1 cellular context compared by ENCODE assay signal in the genomic region with DNA sequence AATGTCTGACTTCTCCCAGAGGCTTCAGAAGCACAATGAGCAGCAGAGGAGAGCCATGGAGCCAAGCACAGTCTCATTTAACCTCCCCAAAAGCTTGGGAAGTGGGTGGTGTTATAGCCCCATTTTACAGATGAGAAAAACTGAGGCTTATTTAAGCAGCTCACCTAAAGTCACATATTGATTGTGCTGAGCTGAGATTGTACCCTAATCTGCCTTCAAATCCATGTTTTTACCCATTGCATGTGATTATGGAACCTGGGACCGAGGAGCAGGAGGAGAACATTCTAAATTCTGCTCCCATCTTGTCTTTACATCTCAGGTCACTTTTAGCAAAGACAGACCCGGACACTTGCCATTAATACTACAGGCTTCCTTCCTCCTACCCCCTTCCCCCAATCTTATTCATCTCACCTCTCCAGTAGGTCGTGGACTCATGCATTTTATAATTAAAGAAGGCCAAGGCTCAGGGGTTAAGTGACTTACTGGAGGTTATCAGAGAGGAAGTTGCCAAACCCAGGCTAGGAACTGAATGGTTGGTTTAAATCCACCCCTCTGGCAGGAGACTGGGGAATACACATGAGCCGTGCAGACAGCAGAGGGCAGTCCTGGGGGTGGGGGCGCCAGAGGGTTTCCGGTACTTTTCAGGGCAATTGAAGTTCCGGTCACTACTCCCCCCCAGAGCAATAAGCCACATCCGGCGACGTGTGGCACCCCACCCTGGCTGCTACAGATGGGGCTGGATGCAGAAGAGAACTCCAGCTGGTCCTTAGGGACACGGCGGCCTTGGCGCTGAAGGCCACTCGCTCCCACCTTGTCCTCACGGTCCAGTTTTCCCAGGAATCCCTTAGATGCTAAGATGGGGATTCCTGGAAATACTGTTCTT.
A peak's percentile ranks its signal among the peaks of the same experiment; 100 is the strongest.
TF ChIP-seq lines count a peak whose summit lies in the region.

No MANE protein-coding gene starts in this region.

TF ChIP-seq in HepG2, 621 proteins besides CTCF, POLR2A, EP300 and RAD21 (continues in another document):
- TF ChIP-seq, protein P1, sequence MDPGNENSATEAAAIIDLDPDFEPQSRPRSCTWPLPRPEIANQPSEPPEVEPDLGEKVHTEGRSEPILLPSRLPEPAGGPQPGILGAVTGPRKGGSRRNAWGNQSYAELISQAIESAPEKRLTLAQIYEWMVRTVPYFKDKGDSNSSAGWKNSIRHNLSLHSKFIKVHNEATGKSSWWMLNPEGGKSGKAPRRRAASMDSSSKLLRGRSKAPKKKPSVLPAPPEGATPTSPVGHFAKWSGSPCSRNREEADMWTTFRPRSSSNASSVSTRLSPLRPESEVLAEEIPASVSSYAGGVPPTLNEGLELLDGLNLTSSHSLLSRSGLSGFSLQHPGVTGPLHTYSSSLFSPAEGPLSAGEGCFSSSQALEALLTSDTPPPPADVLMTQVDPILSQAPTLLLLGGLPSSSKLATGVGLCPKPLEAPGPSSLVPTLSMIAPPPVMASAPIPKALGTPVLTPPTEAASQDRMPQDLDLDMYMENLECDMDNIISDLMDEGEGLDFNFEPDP (CRISPR knock-in tag; conservative IDR thresholded peaks at IDR 0.05), result no peak
- TF ChIP-seq ZSCAN29 (CRISPR knock-in tag; conservative IDR thresholded peaks at IDR 0.05) (peak; percentile 83), ZNF138 (CRISPR knock-in tag; IDR thresholded peaks at IDR 0.05; ENCODE audit: low read depth) (no peak), HDAC6 (IDR thresholded peaks at IDR 0.05; ENCODE audit: low read depth, low read length) (no peak), BORCS8-MEF2B (CRISPR knock-in tag; IDR thresholded peaks at IDR 0.05) (0 out of 2 replicates have a peak, but pooled peaks have one; percentile 9), ZNF430 (CRISPR knock-in tag; IDR thresholded peaks at IDR 0.05) (no peak), SRF (IDR thresholded peaks at IDR 0.05; ENCODE audit: low read depth, low read length) (peak; percentile 16; the same call in 1 of the 2 replicates), HDAC2 (CRISPR knock-in tag; IDR thresholded peaks at IDR 0.05) (no peak; the same call in 1 of the 2 replicates), ATM (IDR thresholded peaks at IDR 0.05; ENCODE audit: borderline replicate concordance) (no peak), CCDC6 (CRISPR knock-in tag; IDR thresholded peaks at IDR 0.05) (peak; percentile 25; the same call in 1 of the 2 replicates), NCOA2 (CRISPR knock-in tag; IDR thresholded peaks at IDR 0.05) (peak; percentile 7; the same call in 1 of the 2 replicates), SPEN (CRISPR knock-in tag; IDR thresholded peaks at IDR 0.05; ENCODE audit: low read depth) (no peak; the same call in 1 of the 2 replicates), ZNF234 (CRISPR knock-in tag; conservative IDR thresholded peaks at IDR 0.05) (no peak), HNRNPL (IDR thresholded peaks at IDR 0.05; ENCODE audit: low read depth, low read length) (no peak), ATF1 (CRISPR knock-in tag; IDR thresholded peaks at IDR 0.05) (0 out of 2 replicates have a peak, but pooled peaks have one; percentile 3), KLF12 (CRISPR knock-in tag; IDR thresholded peaks at IDR 0.05; ENCODE audit: borderline replicate concordance) (no peak), TMF1 (CRISPR knock-in tag; IDR thresholded peaks at IDR 0.05; ENCODE audit: low read depth) (no peak), TARDBP (CRISPR knock-in tag; IDR thresholded peaks at IDR 0.05) (no peak), SRSF4 (IDR thresholded peaks at IDR 0.05; ENCODE audit: low read depth, low read length, poor library complexity, severe bottlenecking) (no peak), ZNF644 (CRISPR knock-in tag; IDR thresholded peaks at IDR 0.05; ENCODE audit: low read depth) (no peak), ZMYM4 (CRISPR knock-in tag; IDR thresholded peaks at IDR 0.05) (peak; percentile 70; the same call in 1 of the 2 replicates), ZNF766 (CRISPR knock-in tag; IDR thresholded peaks at IDR 0.05; ENCODE audit: borderline replicate concordance) (0 out of 2 replicates have a peak, but pooled peaks have one; percentile 56)
- TF ChIP-seq, protein P2, sequence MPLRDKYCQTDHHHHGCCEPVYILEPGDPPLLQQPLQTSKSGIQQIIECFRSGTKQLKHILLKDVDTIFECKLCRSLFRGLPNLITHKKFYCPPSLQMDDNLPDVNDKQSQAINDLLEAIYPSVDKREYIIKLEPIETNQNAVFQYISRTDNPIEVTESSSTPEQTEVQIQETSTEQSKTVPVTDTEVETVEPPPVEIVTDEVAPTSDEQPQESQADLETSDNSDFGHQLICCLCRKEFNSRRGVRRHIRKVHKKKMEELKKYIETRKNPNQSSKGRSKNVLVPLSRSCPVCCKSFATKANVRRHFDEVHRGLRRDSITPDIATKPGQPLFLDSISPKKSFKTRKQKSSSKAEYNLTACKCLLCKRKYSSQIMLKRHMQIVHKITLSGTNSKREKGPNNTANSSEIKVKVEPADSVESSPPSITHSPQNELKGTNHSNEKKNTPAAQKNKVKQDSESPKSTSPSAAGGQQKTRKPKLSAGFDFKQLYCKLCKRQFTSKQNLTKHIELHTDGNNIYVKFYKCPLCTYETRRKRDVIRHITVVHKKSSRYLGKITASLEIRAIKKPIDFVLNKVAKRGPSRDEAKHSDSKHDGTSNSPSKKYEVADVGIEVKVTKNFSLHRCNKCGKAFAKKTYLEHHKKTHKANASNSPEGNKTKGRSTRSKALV (CRISPR knock-in tag; IDR thresholded peaks at IDR 0.05), result no peak
- TF ChIP-seq, protein P3, sequence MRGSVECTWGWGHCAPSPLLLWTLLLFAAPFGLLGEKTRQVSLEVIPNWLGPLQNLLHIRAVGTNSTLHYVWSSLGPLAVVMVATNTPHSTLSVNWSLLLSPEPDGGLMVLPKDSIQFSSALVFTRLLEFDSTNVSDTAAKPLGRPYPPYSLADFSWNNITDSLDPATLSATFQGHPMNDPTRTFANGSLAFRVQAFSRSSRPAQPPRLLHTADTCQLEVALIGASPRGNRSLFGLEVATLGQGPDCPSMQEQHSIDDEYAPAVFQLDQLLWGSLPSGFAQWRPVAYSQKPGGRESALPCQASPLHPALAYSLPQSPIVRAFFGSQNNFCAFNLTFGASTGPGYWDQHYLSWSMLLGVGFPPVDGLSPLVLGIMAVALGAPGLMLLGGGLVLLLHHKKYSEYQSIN (CRISPR knock-in tag; IDR thresholded peaks at IDR 0.05; ENCODE audit: borderline replicate concordance), result no peak
- TF ChIP-seq, protein P4, sequence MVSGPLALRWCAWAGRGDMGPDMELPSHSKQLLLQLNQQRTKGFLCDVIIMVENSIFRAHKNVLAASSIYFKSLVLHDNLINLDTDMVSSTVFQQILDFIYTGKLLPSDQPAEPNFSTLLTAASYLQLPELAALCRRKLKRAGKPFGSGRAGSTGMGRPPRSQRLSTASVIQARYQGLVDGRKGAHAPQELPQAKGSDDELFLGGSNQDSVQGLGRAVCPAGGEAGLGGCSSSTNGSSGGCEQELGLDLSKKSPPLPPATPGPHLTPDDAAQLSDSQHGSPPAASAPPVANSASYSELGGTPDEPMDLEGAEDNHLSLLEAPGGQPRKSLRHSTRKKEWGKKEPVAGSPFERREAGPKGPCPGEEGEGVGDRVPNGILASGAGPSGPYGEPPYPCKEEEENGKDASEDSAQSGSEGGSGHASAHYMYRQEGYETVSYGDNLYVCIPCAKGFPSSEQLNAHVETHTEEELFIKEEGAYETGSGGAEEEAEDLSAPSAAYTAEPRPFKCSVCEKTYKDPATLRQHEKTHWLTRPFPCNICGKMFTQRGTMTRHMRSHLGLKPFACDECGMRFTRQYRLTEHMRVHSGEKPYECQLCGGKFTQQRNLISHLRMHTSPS (CRISPR knock-in tag; IDR thresholded peaks at IDR 0.05; ENCODE audit: low read depth), result peak; percentile 34; the same call in 1 of the 2 replicates
- TF ChIP-seq, protein P5, sequence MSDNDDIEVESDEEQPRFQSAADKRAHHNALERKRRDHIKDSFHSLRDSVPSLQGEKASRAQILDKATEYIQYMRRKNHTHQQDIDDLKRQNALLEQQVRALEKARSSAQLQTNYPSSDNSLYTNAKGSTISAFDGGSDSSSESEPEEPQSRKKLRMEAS (IDR thresholded peaks at IDR 0.05), result peak; percentile 17; the same call in 1 of the 2 replicates
- TF ChIP-seq, protein P6, sequence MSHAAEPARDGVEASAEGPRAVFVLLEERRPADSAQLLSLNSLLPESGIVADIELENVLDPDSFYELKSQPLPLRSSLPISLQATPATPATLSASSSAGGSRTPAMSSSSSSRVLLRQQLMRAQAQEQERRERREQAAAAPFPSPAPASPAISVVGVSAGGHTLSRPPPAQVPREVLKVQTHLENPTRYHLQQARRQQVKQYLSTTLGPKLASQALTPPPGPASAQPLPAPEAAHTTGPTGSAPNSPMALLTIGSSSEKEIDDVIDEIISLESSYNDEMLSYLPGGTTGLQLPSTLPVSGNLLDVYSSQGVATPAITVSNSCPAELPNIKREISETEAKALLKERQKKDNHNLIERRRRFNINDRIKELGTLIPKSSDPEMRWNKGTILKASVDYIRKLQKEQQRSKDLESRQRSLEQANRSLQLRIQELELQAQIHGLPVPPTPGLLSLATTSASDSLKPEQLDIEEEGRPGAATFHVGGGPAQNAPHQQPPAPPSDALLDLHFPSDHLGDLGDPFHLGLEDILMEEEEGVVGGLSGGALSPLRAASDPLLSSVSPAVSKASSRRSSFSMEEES (CRISPR knock-in tag; IDR thresholded peaks at IDR 0.05), result no peak
- TF ChIP-seq, protein P7, sequence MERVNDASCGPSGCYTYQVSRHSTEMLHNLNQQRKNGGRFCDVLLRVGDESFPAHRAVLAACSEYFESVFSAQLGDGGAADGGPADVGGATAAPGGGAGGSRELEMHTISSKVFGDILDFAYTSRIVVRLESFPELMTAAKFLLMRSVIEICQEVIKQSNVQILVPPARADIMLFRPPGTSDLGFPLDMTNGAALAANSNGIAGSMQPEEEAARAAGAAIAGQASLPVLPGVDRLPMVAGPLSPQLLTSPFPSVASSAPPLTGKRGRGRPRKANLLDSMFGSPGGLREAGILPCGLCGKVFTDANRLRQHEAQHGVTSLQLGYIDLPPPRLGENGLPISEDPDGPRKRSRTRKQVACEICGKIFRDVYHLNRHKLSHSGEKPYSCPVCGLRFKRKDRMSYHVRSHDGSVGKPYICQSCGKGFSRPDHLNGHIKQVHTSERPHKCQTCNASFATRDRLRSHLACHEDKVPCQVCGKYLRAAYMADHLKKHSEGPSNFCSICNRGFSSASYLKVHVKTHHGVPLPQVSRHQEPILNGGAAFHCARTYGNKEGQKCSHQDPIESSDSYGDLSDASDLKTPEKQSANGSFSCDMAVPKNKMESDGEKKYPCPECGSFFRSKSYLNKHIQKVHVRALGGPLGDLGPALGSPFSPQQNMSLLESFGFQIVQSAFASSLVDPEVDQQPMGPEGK (CRISPR knock-in tag; IDR thresholded peaks at IDR 0.05), result peak; percentile 98
- TF ChIP-seq, protein P8, sequence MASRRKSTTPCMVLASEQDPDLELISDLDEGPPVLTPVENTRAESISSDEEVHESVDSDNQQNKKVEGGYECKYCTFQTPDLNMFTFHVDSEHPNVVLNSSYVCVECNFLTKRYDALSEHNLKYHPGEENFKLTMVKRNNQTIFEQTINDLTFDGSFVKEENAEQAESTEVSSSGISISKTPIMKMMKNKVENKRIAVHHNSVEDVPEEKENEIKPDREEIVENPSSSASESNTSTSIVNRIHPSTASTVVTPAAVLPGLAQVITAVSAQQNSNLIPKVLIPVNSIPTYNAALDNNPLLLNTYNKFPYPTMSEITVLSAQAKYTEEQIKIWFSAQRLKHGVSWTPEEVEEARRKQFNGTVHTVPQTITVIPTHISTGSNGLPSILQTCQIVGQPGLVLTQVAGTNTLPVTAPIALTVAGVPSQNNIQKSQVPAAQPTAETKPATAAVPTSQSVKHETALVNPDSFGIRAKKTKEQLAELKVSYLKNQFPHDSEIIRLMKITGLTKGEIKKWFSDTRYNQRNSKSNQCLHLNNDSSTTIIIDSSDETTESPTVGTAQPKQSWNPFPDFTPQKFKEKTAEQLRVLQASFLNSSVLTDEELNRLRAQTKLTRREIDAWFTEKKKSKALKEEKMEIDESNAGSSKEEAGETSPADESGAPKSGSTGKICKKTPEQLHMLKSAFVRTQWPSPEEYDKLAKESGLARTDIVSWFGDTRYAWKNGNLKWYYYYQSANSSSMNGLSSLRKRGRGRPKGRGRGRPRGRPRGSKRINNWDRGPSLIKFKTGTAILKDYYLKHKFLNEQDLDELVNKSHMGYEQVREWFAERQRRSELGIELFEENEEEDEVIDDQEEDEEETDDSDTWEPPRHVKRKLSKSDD (CRISPR knock-in tag; IDR thresholded peaks at IDR 0.05; ENCODE audit: low read depth), result no peak
- TF ChIP-seq, protein P9, sequence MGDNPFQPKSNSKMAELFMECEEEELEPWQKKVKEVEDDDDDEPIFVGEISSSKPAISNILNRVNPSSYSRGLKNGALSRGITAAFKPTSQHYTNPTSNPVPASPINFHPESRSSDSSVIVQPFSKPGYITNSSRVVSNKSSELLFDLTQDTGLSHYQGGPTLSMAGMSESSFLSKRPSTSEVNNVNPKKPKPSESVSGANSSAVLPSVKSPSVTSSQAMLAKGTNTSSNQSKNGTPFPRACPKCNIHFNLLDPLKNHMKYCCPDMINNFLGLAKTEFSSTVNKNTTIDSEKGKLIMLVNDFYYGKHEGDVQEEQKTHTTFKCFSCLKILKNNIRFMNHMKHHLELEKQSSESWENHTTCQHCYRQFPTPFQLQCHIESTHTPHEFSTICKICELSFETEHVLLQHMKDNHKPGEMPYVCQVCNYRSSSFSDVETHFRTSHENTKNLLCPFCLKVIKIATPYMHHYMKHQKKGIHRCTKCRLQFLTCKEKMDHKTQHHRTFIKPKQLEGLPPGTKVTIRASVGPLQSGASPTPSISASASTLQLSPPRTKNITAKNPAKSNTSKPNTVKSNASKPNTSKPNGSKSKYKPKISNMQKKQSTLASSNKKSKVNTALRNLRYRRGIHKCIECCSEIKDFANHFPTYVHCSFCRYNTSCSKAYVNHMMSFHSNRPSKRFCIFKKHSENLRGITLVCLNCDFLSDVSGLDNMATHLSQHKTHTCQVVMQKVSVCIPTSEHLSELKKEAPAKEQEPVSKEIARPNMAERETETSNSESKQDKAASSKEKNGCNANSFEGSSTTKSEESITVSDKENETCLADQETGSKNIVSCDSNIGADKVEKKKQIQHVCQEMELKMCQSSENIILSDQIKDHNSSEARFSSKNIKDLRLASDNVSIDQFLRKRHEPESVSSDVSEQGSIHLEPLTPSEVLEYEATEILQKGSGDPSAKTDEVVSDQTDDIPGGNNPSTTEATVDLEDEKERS (CRISPR knock-in tag; IDR thresholded peaks at IDR 0.05), result no peak
- TF ChIP-seq, protein P10, sequence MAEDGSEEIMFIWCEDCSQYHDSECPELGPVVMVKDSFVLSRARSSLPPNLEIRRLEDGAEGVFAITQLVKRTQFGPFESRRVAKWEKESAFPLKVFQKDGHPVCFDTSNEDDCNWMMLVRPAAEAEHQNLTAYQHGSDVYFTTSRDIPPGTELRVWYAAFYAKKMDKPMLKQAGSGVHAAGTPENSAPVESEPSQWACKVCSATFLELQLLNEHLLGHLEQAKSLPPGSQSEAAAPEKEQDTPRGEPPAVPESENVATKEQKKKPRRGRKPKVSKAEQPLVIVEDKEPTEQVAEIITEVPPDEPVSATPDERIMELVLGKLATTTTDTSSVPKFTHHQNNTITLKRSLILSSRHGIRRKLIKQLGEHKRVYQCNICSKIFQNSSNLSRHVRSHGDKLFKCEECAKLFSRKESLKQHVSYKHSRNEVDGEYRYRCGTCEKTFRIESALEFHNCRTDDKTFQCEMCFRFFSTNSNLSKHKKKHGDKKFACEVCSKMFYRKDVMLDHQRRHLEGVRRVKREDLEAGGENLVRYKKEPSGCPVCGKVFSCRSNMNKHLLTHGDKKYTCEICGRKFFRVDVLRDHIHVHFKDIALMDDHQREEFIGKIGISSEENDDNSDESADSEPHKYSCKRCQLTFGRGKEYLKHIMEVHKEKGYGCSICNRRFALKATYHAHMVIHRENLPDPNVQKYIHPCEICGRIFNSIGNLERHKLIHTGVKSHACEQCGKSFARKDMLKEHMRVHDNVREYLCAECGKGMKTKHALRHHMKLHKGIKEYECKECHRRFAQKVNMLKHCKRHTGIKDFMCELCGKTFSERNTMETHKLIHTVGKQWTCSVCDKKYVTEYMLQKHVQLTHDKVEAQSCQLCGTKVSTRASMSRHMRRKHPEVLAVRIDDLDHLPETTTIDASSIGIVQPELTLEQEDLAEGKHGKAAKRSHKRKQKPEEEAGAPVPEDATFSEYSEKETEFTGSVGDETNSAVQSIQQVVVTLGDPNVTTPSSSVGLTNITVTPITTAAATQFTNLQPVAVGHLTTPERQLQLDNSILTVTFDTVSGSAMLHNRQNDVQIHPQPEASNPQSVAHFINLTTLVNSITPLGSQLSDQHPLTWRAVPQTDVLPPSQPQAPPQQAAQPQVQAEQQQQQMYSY (CRISPR knock-in tag; IDR thresholded peaks at IDR 0.05), result no peak
